1 cellular context compared by ENCODE assay signal in genomic region chr9:127336708-127337352, GRCh38.
TF ChIP-seq lines count a peak whose summit lies in the region.

No MANE protein-coding gene starts in this region.

TF ChIP-seq in HEK293, 187 proteins besides CTCF, POLR2A, EP300 and RAD21 (continued from another document):
- TF ChIP-seq BCL6B (tag by site-specific recombination; IDR thresholded peaks at IDR 0.05) (no peak), ZFHX2 (tag by site-specific recombination; conservative IDR thresholded peaks at IDR 0.05) (no peak), ZNF140 (tag by site-specific recombination; IDR thresholded peaks at IDR 0.05) (no peak), ZNF600 (tag by site-specific recombination; IDR thresholded peaks at IDR 0.05) (no peak), ZNF621 (tag by site-specific recombination; IDR thresholded peaks at IDR 0.05) (no peak), TSHZ1 (tag by site-specific recombination; IDR thresholded peaks at IDR 0.05; ENCODE audit: borderline replicate concordance) (no peak), ZFP3 (tag by site-specific recombination; IDR thresholded peaks at IDR 0.05; ENCODE audit: low read depth) (no peak), ZNF302 (tag by site-specific recombination; IDR thresholded peaks at IDR 0.05; ENCODE audit: low read depth) (no peak), ZXDB (tag by site-specific recombination; IDR thresholded peaks at IDR 0.05) (no peak), ZBTB21 (tag by site-specific recombination; IDR thresholded peaks at IDR 0.05) (no peak), GLI2 (tag by site-specific recombination; IDR thresholded peaks at IDR 0.05; ENCODE audit: borderline replicate concordance, low read depth) (no peak), ATF2 (tag by site-specific recombination; IDR thresholded peaks at IDR 0.05; ENCODE audit: low read depth) (no peak), PRDM10 (tag by site-specific recombination; IDR thresholded peaks at IDR 0.05) (peak; percentile 59), ZNF24 (tag by site-specific recombination; IDR thresholded peaks at IDR 0.05) (no peak)
- TF ChIP-seq, protein P1, sequence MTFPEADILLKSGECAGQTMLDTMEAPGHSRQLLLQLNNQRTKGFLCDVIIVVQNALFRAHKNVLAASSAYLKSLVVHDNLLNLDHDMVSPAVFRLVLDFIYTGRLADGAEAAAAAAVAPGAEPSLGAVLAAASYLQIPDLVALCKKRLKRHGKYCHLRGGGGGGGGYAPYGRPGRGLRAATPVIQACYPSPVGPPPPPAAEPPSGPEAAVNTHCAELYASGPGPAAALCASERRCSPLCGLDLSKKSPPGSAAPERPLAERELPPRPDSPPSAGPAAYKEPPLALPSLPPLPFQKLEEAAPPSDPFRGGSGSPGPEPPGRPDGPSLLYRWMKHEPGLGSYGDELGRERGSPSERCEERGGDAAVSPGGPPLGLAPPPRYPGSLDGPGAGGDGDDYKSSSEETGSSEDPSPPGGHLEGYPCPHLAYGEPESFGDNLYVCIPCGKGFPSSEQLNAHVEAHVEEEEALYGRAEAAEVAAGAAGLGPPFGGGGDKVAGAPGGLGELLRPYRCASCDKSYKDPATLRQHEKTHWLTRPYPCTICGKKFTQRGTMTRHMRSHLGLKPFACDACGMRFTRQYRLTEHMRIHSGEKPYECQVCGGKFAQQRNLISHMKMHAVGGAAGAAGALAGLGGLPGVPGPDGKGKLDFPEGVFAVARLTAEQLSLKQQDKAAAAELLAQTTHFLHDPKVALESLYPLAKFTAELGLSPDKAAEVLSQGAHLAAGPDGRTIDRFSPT (tag by site-specific recombination; IDR thresholded peaks at IDR 0.05) = peak; percentile 56; the same call in 1 of the 2 replicates
- TF ChIP-seq, protein P2, sequence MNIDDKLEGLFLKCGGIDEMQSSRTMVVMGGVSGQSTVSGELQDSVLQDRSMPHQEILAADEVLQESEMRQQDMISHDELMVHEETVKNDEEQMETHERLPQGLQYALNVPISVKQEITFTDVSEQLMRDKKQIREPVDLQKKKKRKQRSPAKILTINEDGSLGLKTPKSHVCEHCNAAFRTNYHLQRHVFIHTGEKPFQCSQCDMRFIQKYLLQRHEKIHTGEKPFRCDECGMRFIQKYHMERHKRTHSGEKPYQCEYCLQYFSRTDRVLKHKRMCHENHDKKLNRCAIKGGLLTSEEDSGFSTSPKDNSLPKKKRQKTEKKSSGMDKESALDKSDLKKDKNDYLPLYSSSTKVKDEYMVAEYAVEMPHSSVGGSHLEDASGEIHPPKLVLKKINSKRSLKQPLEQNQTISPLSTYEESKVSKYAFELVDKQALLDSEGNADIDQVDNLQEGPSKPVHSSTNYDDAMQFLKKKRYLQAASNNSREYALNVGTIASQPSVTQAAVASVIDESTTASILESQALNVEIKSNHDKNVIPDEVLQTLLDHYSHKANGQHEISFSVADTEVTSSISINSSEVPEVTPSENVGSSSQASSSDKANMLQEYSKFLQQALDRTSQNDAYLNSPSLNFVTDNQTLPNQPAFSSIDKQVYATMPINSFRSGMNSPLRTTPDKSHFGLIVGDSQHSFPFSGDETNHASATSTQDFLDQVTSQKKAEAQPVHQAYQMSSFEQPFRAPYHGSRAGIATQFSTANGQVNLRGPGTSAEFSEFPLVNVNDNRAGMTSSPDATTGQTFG (tag by site-specific recombination; IDR thresholded peaks at IDR 0.05; ENCODE audit: borderline replicate concordance) = no peak
